Comparison of ENCODE assay signal across 22 cellular contexts in genomic region chr10:126126856-126127255, GRCh38.
"Had no signal": no experiment of that assay in that cellular context is flagged by ENCODE, and none has a peak within 500 bp of the region (broad histone marks: within the 10 kb centered on the region; RNA-seq: fewer than 3 reads in every experiment).

No MANE protein-coding gene starts in this region.

- H3K27ac ChIP-seq: dorsolateral prefrontal cortex, epithelial cell of prostate, gastrocnemius medialis, neutrophil, pancreas, right lobe of liver, stomach, thyroid gland had no signal

- H3K36me3 ChIP-seq: gastrocnemius medialis, neutrophil, pancreas, right lobe of liver, stomach, thyroid gland had no signal

- H3K4me3 ChIP-seq: dorsolateral prefrontal cortex, gastrocnemius medialis, mucosa of descending colon, pancreas, right lobe of liver, stomach, thyroid gland had no signal

- ATAC-seq: esophagus mucosa; gastrocnemius medialis; left lobe of liver; mucosa of descending colon; naive thymus-derived CD4-positive, alpha-beta T cell; pancreas; right lobe of liver had no signal

- H3K27me3 ChIP-seq: dorsolateral prefrontal cortex, gastrocnemius medialis, neutrophil, pancreas, right lobe of liver, stomach, thyroid gland had no signal

- DNase-seq: cortex of kidney; dorsolateral prefrontal cortex; effector CD8-positive, alpha-beta T cell; endodermal cell; foreskin fibroblast; gastrocnemius medialis; kidney; mesenchymal stem cell; mucosa of descending colon; naive thymus-derived CD4-positive, alpha-beta T cell; pancreas; retina; right lobe of liver; stimulated activated CD4-positive, alpha-beta T cell treated with anti-CD3 and anti-CD28 coated beads, Interleukin-15, amount 100 ng/mL, for 24 hours; stimulated activated CD4-positive, alpha-beta T cell treated with anti-CD3 and anti-CD28 coated beads, Interleukin-2, amount 100 ng/mL, for 48 hours; stimulated activated naive CD4-positive, alpha-beta T cell; stomach; thyroid gland had no signal

- H3K4me1 ChIP-seq: gastrocnemius medialis, pancreas, right lobe of liver, stomach, thyroid gland had no signal

- H3K9me3 ChIP-seq: gastrocnemius medialis, mucosa of descending colon, neutrophil, pancreas, right lobe of liver, stomach, thyroid gland had no signal
